In genomic region chr16:30083216-30084055, GRCh38 we compare ENCODE assay signal across 26 cellular contexts. TPM values are rescaled to one million over a fixed set of nuclear protein-coding genes. Genes with fewer than 3 reads are reported as not detected.
DNase-seq lines count a peak whose midpoint lies in the region; ATAC-seq and TF ChIP-seq lines count a peak whose summit lies in the region.
"Had no signal": no experiment of that assay in that cellular context is flagged by ENCODE, and none has a peak within 500 bp of the region (broad histone marks: within the 10 kb centered on the region; RNA-seq: fewer than 3 reads in every experiment).

No MANE protein-coding gene starts in this region.

- peaks cover 21% of the 10 kb centered on the region for H3K27me3 Mint-ChIP-seq in endothelial cell (ENCODE audit: unreplicated experiment)
- H3K27me3 Mint-ChIP-seq in stimulated activated memory B cell treated with anti-CD40 and anti-IgM and Interleukin-4, amounts not matched to agents 10 μg/mL and 1 μg/mL and 100 μg/mL, for 72 hours = no peaks in the 10 kb centered on the region
- H3K27me3 Mint-ChIP-seq: activated naive CD4-positive, alpha-beta T cell treated with anti-CD3 and anti-CD28 coated beads, Interleukin-2, amount 50 U/mL, for 24 hours; B cell had no signal

- no peaks in the 10 kb centered on the region for H3K9me3 Mint-ChIP-seq in activated naive CD4-positive, alpha-beta T cell treated with anti-CD3 and anti-CD28 coated beads, Interleukin-2, amount 50 U/mL, for 72 hours
- no peaks in the 10 kb centered on the region for H3K9me3 Mint-ChIP-seq in endothelial cell (ENCODE audit: unreplicated experiment)
- no peaks in the 10 kb centered on the region for H3K9me3 Mint-ChIP-seq in stimulated activated memory B cell treated with anti-CD40 and anti-IgM and Interleukin-4, amounts not matched to agents 10 μg/mL and 1 μg/mL and 100 μg/mL, for 72 hours
- H3K9me3 Mint-ChIP-seq: activated naive CD4-positive, alpha-beta T cell treated with anti-CD3 and anti-CD28 coated beads, Interleukin-2, amount 50 U/mL, for 24 hours; nephron had no signal

- peaks cover 5% of the 10 kb centered on the region for H3K4me1 Mint-ChIP-seq in endothelial cell (ENCODE audit: unreplicated experiment)
- peaks cover 26% of the 10 kb centered on the region for H3K4me1 Mint-ChIP-seq in stimulated activated memory B cell treated with anti-CD40 and anti-IgM and Interleukin-4, amounts not matched to agents 10 μg/mL and 1 μg/mL and 100 μg/mL, for 72 hours

- no peak for TF ChIP-seq CTCF in endothelial cell (IDR thresholded peaks at IDR 0.05; ENCODE audit: unreplicated experiment)

- peak overlapping the region; percentile 66 for H3K4me3 Mint-ChIP-seq in endothelial cell (ENCODE audit: unreplicated experiment)
- no peak overlapping the region for H3K4me3 Mint-ChIP-seq in stimulated activated memory B cell treated with anti-CD40 and anti-IgM and Interleukin-4, amounts not matched to agents 10 μg/mL and 1 μg/mL and 100 μg/mL, for 72 hours
- H3K4me3 Mint-ChIP-seq: activated naive CD4-positive, alpha-beta T cell treated with anti-CD3 and anti-CD28 coated beads, Interleukin-2, amount 50 U/mL, for 24 hours; B cell; nephron had no signal

- no peak for ATAC-seq in activated naive CD4-positive, alpha-beta T cell treated with anti-CD3 and anti-CD28 coated beads, Interleukin-2, amount 50 U/mL, for 72 hours
- no peak for ATAC-seq in stimulated activated memory B cell treated with anti-CD40 and anti-IgM and Interleukin-4, amounts not matched to agents 10 μg/mL and 1 μg/mL and 100 μg/mL, for 72 hours
- ATAC-seq in GM19351 (IDR thresholded peaks at IDR 0.05; ENCODE audit: unreplicated experiment) = no peak
- ATAC-seq: stimulated activated naive CD8-positive, alpha-beta T cell treated with anti-CD3 and anti-CD28 coated beads, Interleukin-15, Interleukin-2, amounts not matched to agents 100 U/mL and 50 U/mL, for 24 hours had no signal

- H3K27ac Mint-ChIP-seq in activated naive CD4-positive, alpha-beta T cell treated with anti-CD3 and anti-CD28 coated beads, Interleukin-2, amount 50 U/mL, for 72 hours = peak overlapping the region; percentile 40 to 52
- H3K27ac Mint-ChIP-seq in endothelial cell (ENCODE audit: unreplicated experiment) = no peak overlapping the region
- H3K27ac Mint-ChIP-seq in stimulated activated memory B cell treated with anti-CD40 and anti-IgM and Interleukin-4, amounts not matched to agents 10 μg/mL and 1 μg/mL and 100 μg/mL, for 72 hours = peak overlapping the region; percentile 11
- H3K27ac Mint-ChIP-seq: activated naive CD4-positive, alpha-beta T cell treated with anti-CD3 and anti-CD28 coated beads, Interleukin-2, amount 50 U/mL, for 24 hours; nephron had no signal

- no peak for DNase-seq in activated naive CD4-positive, alpha-beta T cell treated with anti-CD3 and anti-CD28 coated beads, Interleukin-2, amount 50 U/mL, for 72 hours (ENCODE audit: low spot score in 2 of 2)
- no peak for DNase-seq in activated naive CD4-positive, alpha-beta T cell treated with Interleukin-2 at 50 U/mL for 16 hours
- DNase-seq in endothelial cell (ENCODE audit: low spot score) = no peak
- DNase-seq in COLO668 (lab: John Stamatoyannopoulos, UW; ENCODE audit: unreplicated experiment) = no peak
- DNase-seq: activated CD4-positive, alpha-beta T cell treated with anti-CD3 and anti-CD28 coated beads, Interleukin-2, amount 50 U/mL, for 4 hours; central memory CD4-positive, alpha-beta T cell; COR-L47; dermis blood vessel endothelial cell; DMS79; GF-D8; islet precursor cell; MG63; NCI-H1417 treated with DMSO at 0.1 percent for 48 hours; NCI-H2081 treated with DMSO at 0.1 percent for 48 hours; NCI-H446 treated with DMSO at 0.1 percent for 48 hours; right lobe of liver; Right ventricle myocardium superior; stimulated activated CD4-positive, alpha-beta T cell treated with anti-CD3 and anti-CD28 coated beads, Interleukin-12 subunit alpha, Interleukin-12 subunit beta, amount 100 ng/mL, for 4 hours; stimulated activated CD4-positive, alpha-beta T cell treated with anti-CD3 and anti-CD28 coated beads, Interleukin-4, amount 100 ng/mL, for 24 hours; stimulated activated naive CD8-positive, alpha-beta T cell treated with anti-CD3 and anti-CD28 coated beads, Interleukin-15, Interleukin-2, amounts not matched to agents 100 U/mL and 50 U/mL, for 24 hours; T1000 had no signal

- peaks cover 7 to 19% of the 10 kb centered on the region in 2 donors for H3K36me3 Mint-ChIP-seq in activated naive CD4-positive, alpha-beta T cell treated with anti-CD3 and anti-CD28 coated beads, Interleukin-2, amount 50 U/mL, for 72 hours
- H3K36me3 Mint-ChIP-seq in endothelial cell (ENCODE audit: low read depth, unreplicated experiment) = peaks cover 41% of the 10 kb centered on the region
- H3K36me3 Mint-ChIP-seq in stimulated activated memory B cell treated with anti-CD40 and anti-IgM and Interleukin-4, amounts not matched to agents 10 μg/mL and 1 μg/mL and 100 μg/mL, for 72 hours = peaks cover 34% of the 10 kb centered on the region

RNA-seq across cellular contexts. Expression of gene PPP4C, which starts 7.6 kb away (rescaled TPM):
- total RNA-seq in activated naive CD4-positive, alpha-beta T cell treated with anti-CD3 and anti-CD28 coated beads, Interleukin-2, amount 50 U/mL, for 72 hours = 100 to 1,000 TPM; 130 to 136 TPM
- total RNA-seq in endothelial cell (ENCODE audit: unreplicated experiment) = 191 TPM

RNA-seq across cellular contexts. Expression of gene TBX6, which starts 8.3 kb away (rescaled TPM):
- 1 to 10 TPM; 3.9 to 5.7 TPM for total RNA-seq in activated naive CD4-positive, alpha-beta T cell treated with anti-CD3 and anti-CD28 coated beads, Interleukin-2, amount 50 U/mL, for 72 hours
- 2.6 TPM for total RNA-seq in endothelial cell (ENCODE audit: unreplicated experiment)

RNA-seq across cellular contexts. Expression of gene YPEL3, which starts 12.6 kb away (rescaled TPM):
- total RNA-seq in activated naive CD4-positive, alpha-beta T cell treated with anti-CD3 and anti-CD28 coated beads, Interleukin-2, amount 50 U/mL, for 72 hours = 100 to 1,000 TPM in 1 of 2 donors, 10 to 100 TPM in 1; 24.0 to 112 TPM
- 45.9 TPM for total RNA-seq in endothelial cell (ENCODE audit: unreplicated experiment)

RNA-seq across cellular contexts. Expression of gene ALDOA, which starts 17.9 kb away (rescaled TPM):
- 1,000 to 10,000 TPM; 1,322 to 2,822 TPM for total RNA-seq in activated naive CD4-positive, alpha-beta T cell treated with anti-CD3 and anti-CD28 coated beads, Interleukin-2, amount 50 U/mL, for 72 hours
- 551 TPM for total RNA-seq in endothelial cell (ENCODE audit: unreplicated experiment)

RNA-seq across cellular contexts. Expression of gene GDPD3, which starts 29.9 kb away (rescaled TPM):
- 10 to 100 TPM; 16.7 to 25.8 TPM for total RNA-seq in activated naive CD4-positive, alpha-beta T cell treated with anti-CD3 and anti-CD28 coated beads, Interleukin-2, amount 50 U/mL, for 72 hours
- 9.3 TPM for total RNA-seq in endothelial cell (ENCODE audit: unreplicated experiment)
